Comparison of ENCODE assay signal across 12 cellular contexts in genomic region chr7:121440857-121441503, GRCh38. TPM values are rescaled to one million over a fixed set of nuclear protein-coding genes. Genes with fewer than 3 reads are reported as not detected.
DNase-seq lines count a peak whose midpoint lies in the region; ATAC-seq and TF ChIP-seq lines count a peak whose summit lies in the region.
"Had no signal": no experiment of that assay in that cellular context is flagged by ENCODE, and none has a peak within 500 bp of the region (broad histone marks: within the 10 kb centered on the region; RNA-seq: fewer than 3 reads in every experiment).

No MANE protein-coding gene starts in this region.

- H3K14ac ChIP-seq in H9 (ENCODE audit: insufficient read depth, low read length) = no peak overlapping the region

- H4K8ac ChIP-seq in H9 (replicated peaks; ENCODE audit: insufficient read length, low read depth, low read length) (no peak overlapping the region), mesendoderm (ENCODE audit: low read depth, low read length) (no peak overlapping the region)

- H2BK20ac ChIP-seq in H9 (ENCODE audit: low read depth, low read length, poor library complexity, severe bottlenecking) = no peak overlapping the region

- no peaks in the 10 kb centered on the region for H3K36me3 ChIP-seq in CD4-positive, CD25-positive, alpha-beta regulatory T cell (ENCODE audit: control insufficient read depth, insufficient read depth, low read length)
- H3K36me3 ChIP-seq in mucosa of rectum (ENCODE audit: control insufficient read depth in 2 of 2, insufficient read depth in 2 of 2, low read length in 2 of 2) (no peaks in the 10 kb centered on the region), mesendoderm (ENCODE audit: control insufficient read depth, insufficient read depth, low read length) (no peaks in the 10 kb centered on the region)

- H3K79me1 ChIP-seq in H9 (ENCODE audit: insufficient read depth, low read depth, low read length, poor library complexity, severe bottlenecking) (no peaks in the 10 kb centered on the region), mesendoderm (ENCODE audit: low read length) (no peaks in the 10 kb centered on the region)

- H4K91ac ChIP-seq in H9 (ENCODE audit: insufficient read length, low read depth, low read length) = no peak overlapping the region

- peaks cover 6% of the 10 kb centered on the region for H3K36me3 Mint-ChIP-seq in CD4-positive, CD25-positive, alpha-beta regulatory T cell
- peaks cover 4 to 17% (median 8%) of the 10 kb centered on the region in 3 experiments; a peak in 6 of 7 replicates for H3K36me3 Mint-ChIP-seq in H9 (ENCODE audit: insufficient read depth in 1 of 3, low read depth in 3 of 3)
- peaks cover 23% of the 10 kb centered on the region for H3K36me3 Mint-ChIP-seq in activated CD4-positive, alpha-beta memory T cell treated with anti-CD3 and anti-CD28 coated beads, Interleukin-2, amount 10 ng/mL, durations not matched to agents 7 days and 5 days (ENCODE audit: low read depth)

- no peaks in the 10 kb centered on the region for H3K27me3 ChIP-seq in CD4-positive, CD25-positive, alpha-beta regulatory T cell (ENCODE audit: control insufficient read depth, insufficient read depth, low read length)
- H3K27me3 ChIP-seq in H9 (ENCODE audit: insufficient read depth, low read length) (no peaks in the 10 kb centered on the region), mucosa of rectum (ENCODE audit: control insufficient read depth in 2 of 2, insufficient read depth in 2 of 2, low read length in 2 of 2) (no peaks in the 10 kb centered on the region), mesendoderm (ENCODE audit: insufficient read depth, low read length, poor library complexity) (no peaks in the 10 kb centered on the region)

- no peak overlapping the region for H2AFZ ChIP-seq in H9 (ENCODE audit: low read length)

- H3K4me2 ChIP-seq in H9 (ENCODE audit: insufficient read depth, insufficient read length, low read length) (no peak overlapping the region), mesendoderm (ENCODE audit: low read length) (no peak overlapping the region)

- H3K27ac ChIP-seq in CD4-positive, CD25-positive, alpha-beta regulatory T cell (ENCODE audit: insufficient read depth, low read length, poor library complexity, severe bottlenecking) = no peak overlapping the region
- no peak overlapping the region for H3K27ac ChIP-seq in H9 (ENCODE audit: insufficient read length, low read depth, low read length)
- H3K27ac ChIP-seq in mucosa of rectum (ENCODE audit: low read depth in 2 of 2, low read length in 2 of 2) = peak overlapping the region; percentile 15 to 38
- no peak overlapping the region for H3K27ac ChIP-seq in mesendoderm (ENCODE audit: low read depth, low read length)

- ATAC-seq in CD4-positive, CD25-positive, alpha-beta regulatory T cell (ENCODE audit: low read depth in 2 of 2) = no peak

- H3K23me2 ChIP-seq in H9 (ENCODE audit: insufficient read length, low read depth, low read length, poor library complexity, severe bottlenecking) = no peaks in the 10 kb centered on the region

- peak overlapping the region in 3 of 4 donors; percentile 40 to 48 (median 46) for H3K4me3 Mint-ChIP-seq in CD4-positive, CD25-positive, alpha-beta regulatory T cell
- no peak overlapping the region for H3K4me3 Mint-ChIP-seq in H9
- H3K4me3 Mint-ChIP-seq in activated CD4-positive, alpha-beta memory T cell treated with anti-CD3 and anti-CD28 coated beads, Interleukin-2, amount 10 ng/mL, durations not matched to agents 7 days and 5 days = peak overlapping the region; percentile 35

- peaks cover 0 to 9% (median 0%) of the 10 kb centered on the region in 7 donors for H3K9me3 Mint-ChIP-seq in CD4-positive, CD25-positive, alpha-beta regulatory T cell
- peaks cover 9 to 14% of the 10 kb centered on the region in 2 experiments for H3K9me3 Mint-ChIP-seq in H9
- peaks cover 5% of the 10 kb centered on the region for H3K9me3 Mint-ChIP-seq in activated CD4-positive, alpha-beta memory T cell treated with anti-CD3 and anti-CD28 coated beads, Interleukin-2, amount 10 ng/mL, durations not matched to agents 7 days and 5 days

- H3K4me1 Mint-ChIP-seq in CD4-positive, CD25-positive, alpha-beta regulatory T cell = peaks cover 15 to 46% (median 24%) of the 10 kb centered on the region in 4 donors
- H3K4me1 Mint-ChIP-seq in H9 = peaks cover 16 to 19% of the 10 kb centered on the region in 2 experiments
- peaks cover 46% of the 10 kb centered on the region for H3K4me1 Mint-ChIP-seq in activated CD4-positive, alpha-beta memory T cell treated with anti-CD3 and anti-CD28 coated beads, Interleukin-2, amount 10 ng/mL, durations not matched to agents 7 days and 5 days

- H3K79me2 ChIP-seq in H9 (ENCODE audit: insufficient read depth, low read length) (no peaks in the 10 kb centered on the region), mesendoderm (ENCODE audit: control insufficient read depth, insufficient read depth, low read length) (no peaks in the 10 kb centered on the region)

- H2BK120ac ChIP-seq in H9 (ENCODE audit: low read depth, low read length, poor library complexity, severe bottlenecking) (no peak overlapping the region), mesendoderm (ENCODE audit: low read depth, low read length) (no peak overlapping the region)

- no peak overlapping the region for H2BK12ac ChIP-seq in H9 (ENCODE audit: insufficient read length, low read depth, low read length)

- CTCF ChIA-PET in activated CD4-positive, alpha-beta memory T cell treated with anti-CD3 and anti-CD28 coated beads, Interleukin-2, amount 10 ng/mL, durations not matched to agents 7 days and 5 days (lab: Charles Lee) = interaction anchor here (0.9 to 2.8 kb wide), 3 partner anchors 45 to 104 kb away, joined by 3 to 18 read pairs (median 4); partner anchors contain the start of gene FAM3C

- peaks cover 26% of the 10 kb centered on the region for H3K4me1 ChIP-seq in CD4-positive, CD25-positive, alpha-beta regulatory T cell (ENCODE audit: control insufficient read depth, insufficient read depth, low read length, poor library complexity, severe bottlenecking)
- H3K4me1 ChIP-seq in H9 (ENCODE audit: insufficient read depth, low read length) (no peaks in the 10 kb centered on the region; the same call in 1 of the 2 replicates), mucosa of rectum (ENCODE audit: control insufficient read depth in 2 of 2, insufficient read depth in 2 of 2, low read length in 2 of 2) (peaks cover 3 to 7% of the 10 kb centered on the region in 2 donors), mesendoderm (ENCODE audit: control insufficient read depth, low read depth, low read length) (no peaks in the 10 kb centered on the region)

- H3T11ph ChIP-seq in H9 (ENCODE audit: low read length) = no peak overlapping the region

- H3K9ac ChIP-seq in H9 (ENCODE audit: extremely low read depth, insufficient read length, low read length) (no peak overlapping the region), mucosa of rectum (ENCODE audit: low read depth in 1 of 2, low read length in 2 of 2) (peak overlapping the region in 1 of 2 donors; percentile 14), mesendoderm (ENCODE audit: low read length) (no peak overlapping the region)

- H3K23ac ChIP-seq in H9 (ENCODE audit: insufficient read length, low read depth, low read length) = no peak overlapping the region
- H3K23ac ChIP-seq in mesendoderm (ENCODE audit: low read length) = no peak overlapping the region

- TF ChIP-seq CTCF in H9 (conservative IDR thresholded peaks at IDR 0.05) = no peak

- H2AK5ac ChIP-seq in H9 (ENCODE audit: insufficient read length, low read length) (no peak overlapping the region), mesendoderm (ENCODE audit: low read length) (no peak overlapping the region)

- H3K56ac ChIP-seq in H9 (ENCODE audit: insufficient read length, low read depth, low read length) = no peak overlapping the region
- H3K56ac ChIP-seq in mesendoderm (ENCODE audit: low read length) = no peak overlapping the region

- DNase-seq in CD4-positive, CD25-positive, alpha-beta regulatory T cell = peak in 1 of 3 donors; percentile 33
- no peak for DNase-seq in H9
- DNase-seq in activated CD4-positive, alpha-beta memory T cell treated with anti-CD3 and anti-CD28 coated beads, Interleukin-2, amount 10 ng/mL, durations not matched to agents 7 days and 5 days = no peak
- DNase-seq in NOMO-1 treated with dmso at 0.1 percent for 144 hours (lab: John Stamatoyannopoulos, UW; ENCODE audit: unreplicated experiment) = no peak
- no peak for DNase-seq in mesendoderm
- no peak for DNase-seq in COLO829 (ENCODE audit: low spot score)
- DNase-seq in iPS-NIHi7 (ENCODE audit: extremely low spot score) = no peak
- DNase-seq: amygdala, HCEC 1CT, NCI-H345, T1000 had no signal

- H4K5ac ChIP-seq in H9 (ENCODE audit: insufficient read length, low read depth, low read length) (no peak overlapping the region), mesendoderm (ENCODE audit: low read length) (no peak overlapping the region)

- peak overlapping the region; percentile 50 for H3K18ac ChIP-seq in H9 (ENCODE audit: insufficient read length, low read depth, low read length)
- H3K18ac ChIP-seq in mesendoderm (ENCODE audit: low read length) = no peak overlapping the region

- H2BK5ac ChIP-seq in H9 (ENCODE audit: insufficient read length, low read length) (no peak overlapping the region), mesendoderm (ENCODE audit: low read length) (no peak overlapping the region)

- H3K4me3 ChIP-seq in CD4-positive, CD25-positive, alpha-beta regulatory T cell (ENCODE audit: low read depth, low read length) = peak overlapping the region; percentile 38
- H3K4me3 ChIP-seq in mucosa of rectum (ENCODE audit: low read length in 2 of 2) (peak overlapping the region; percentile 55 to 56), mesendoderm (ENCODE audit: low read length) (no peak overlapping the region)

- H3K4ac ChIP-seq in H9 (ENCODE audit: low read depth, low read length) (no peak overlapping the region), mesendoderm (ENCODE audit: low read depth, low read length) (no peak overlapping the region)

- no CpG with 5 or more reads among the region's 18 CpGs for WGBS in H9 (ENCODE audit: extremely low coverage, insufficient read length, low lambda C conversion rate)
- no CpG with 5 or more reads among the region's 18 CpGs for WGBS in mesendoderm (ENCODE audit: extremely low coverage, insufficient coverage, low lambda C conversion rate)

- peak overlapping the region; percentile 21 to 90 (median 84) for H3K27ac Mint-ChIP-seq in CD4-positive, CD25-positive, alpha-beta regulatory T cell
- no peak overlapping the region for H3K27ac Mint-ChIP-seq in H9
- H3K27ac Mint-ChIP-seq in activated CD4-positive, alpha-beta memory T cell treated with anti-CD3 and anti-CD28 coated beads, Interleukin-2, amount 10 ng/mL, durations not matched to agents 7 days and 5 days = peak overlapping the region; percentile 61

- POLR2A ChIA-PET in activated CD4-positive, alpha-beta memory T cell treated with anti-CD3 and anti-CD28 coated beads, Interleukin-2, amount 10 ng/mL, durations not matched to agents 7 days and 5 days (lab: Charles Lee) = interaction anchor here (1.6 to 2.1 kb wide), 2 partner anchors 45 to 74 kb away, joined by 3 to 14 read pairs; partner anchors contain the start of gene FAM3C

- H3K9me3 ChIP-seq in CD4-positive, CD25-positive, alpha-beta regulatory T cell (ENCODE audit: control insufficient read depth in 2 of 2, low read length in 2 of 2) = no peaks in the 10 kb centered on the region
- H3K9me3 ChIP-seq in H9 (ENCODE audit: control insufficient read depth, low read depth, low read length) (no peaks in the 10 kb centered on the region), mucosa of rectum (ENCODE audit: control insufficient read depth in 2 of 2, low read length in 2 of 2) (no peaks in the 10 kb centered on the region)

- peaks cover 10% of the 10 kb centered on the region for H3K27me3 Mint-ChIP-seq in CD4-positive, CD25-positive, alpha-beta regulatory T cell
- no peaks in the 10 kb centered on the region; the same call in 1 of the 2 replicates for H3K27me3 Mint-ChIP-seq in H9 (ENCODE audit: low read depth)
- H3K27me3 Mint-ChIP-seq in activated CD4-positive, alpha-beta memory T cell treated with anti-CD3 and anti-CD28 coated beads, Interleukin-2, amount 10 ng/mL, durations not matched to agents 7 days and 5 days = no peaks in the 10 kb centered on the region

- no peaks in the 10 kb centered on the region for H4K20me1 ChIP-seq in H9 (ENCODE audit: control insufficient read depth, insufficient read depth, insufficient read length)

- H2BK15ac ChIP-seq in H9 (ENCODE audit: low read depth, low read length) = no peak overlapping the region
- H2BK15ac ChIP-seq in mesendoderm (replicated peaks; ENCODE audit: low read depth) = no peak overlapping the region

RNA-seq across cellular contexts. Expression of gene FAM3C, which starts 44.9 kb away (rescaled TPM):
- 13.1 TPM for total RNA-seq in CD4-positive, CD25-positive, alpha-beta regulatory T cell
- 1 to 10 TPM; 4.0 to 6.6 (median 5.1) TPM for polyA plus RNA-seq in CD4-positive, CD25-positive, alpha-beta regulatory T cell
- total RNA-seq in H9 (2021) = 61.4 and 64.5 TPM in 2 replicates
- total RNA-seq in activated CD4-positive, alpha-beta memory T cell treated with anti-CD3 and anti-CD28 coated beads, Interleukin-2, amount 10 ng/mL, durations not matched to agents 7 days and 5 days = 10 to 100 TPM; 40.7 to 41.0 TPM
- 63.7 TPM for polyA plus RNA-seq in mesendoderm (2013, experiment 1 of 2)
- polyA plus RNA-seq in mesendoderm (2013, experiment 2 of 2) = 66.9 TPM

Comparison
In these comparisons a context has a peak if more than half of its experiments do, and no peak if none do; other contexts are left out.
1. H3K27ac ChIP-seq: peak in mucosa of rectum (2 of 2); none in CD4-positive, CD25-positive, alpha-beta regulatory T cell (single experiment), H9 (single experiment) and mesendoderm (single experiment).
2. H3K27ac Mint-ChIP-seq: peak in CD4-positive, CD25-positive, alpha-beta regulatory T cell (3 of 3) and activated CD4-positive, alpha-beta memory T cell treated with anti-CD3 and anti-CD28 coated beads, Interleukin-2, amount 10 ng/mL, durations not matched to agents 7 days and 5 days (single experiment); none in H9 (0 of 3).
3. H3K4me3 Mint-ChIP-seq: peak in CD4-positive, CD25-positive, alpha-beta regulatory T cell (3 of 4) and activated CD4-positive, alpha-beta memory T cell treated with anti-CD3 and anti-CD28 coated beads, Interleukin-2, amount 10 ng/mL, durations not matched to agents 7 days and 5 days (single experiment); none in H9 (0 of 2).